23 cellular contexts compared by ENCODE assay signal in genomic region chr4:142376204-142376603, GRCh38.
DNase-seq lines count a peak whose midpoint lies in the region; ATAC-seq, FAIRE-seq and TF ChIP-seq lines count a peak whose summit lies in the region.
"Had no signal": no experiment of that assay in that cellular context is flagged by ENCODE, and none has a peak within 500 bp of the region (broad histone marks: within the 10 kb centered on the region; RNA-seq: fewer than 3 reads in every experiment).

No MANE protein-coding gene starts in this region.

- H3K9me3 Mint-ChIP-seq in activated CD4-positive, alpha-beta T cell treated with anti-CD3 and anti-CD28 coated beads for 36 hours (ENCODE audit: low read depth), result peaks cover under 1% of the 10 kb centered on the region
- peaks cover 0 to 1% (median 0%) of the 10 kb centered on the region in 7 donors for H3K9me3 Mint-ChIP-seq in CD4-positive, CD25-positive, alpha-beta regulatory T cell
- H3K9me3 Mint-ChIP-seq: CD14-positive monocyte; stimulated activated memory B cell treated with anti-CD40 and anti-IgM and Interleukin-4, amounts not matched to agents 10 μg/mL and 1 μg/mL and 100 μg/mL, for 72 hours had no signal

- H3K4me3 ChIP-seq in CD4-positive, CD25-positive, alpha-beta regulatory T cell (ENCODE audit: low read depth, low read length), result peak overlapping the region; percentile 73
- no peak overlapping the region for H3K4me3 ChIP-seq in bronchial epithelial cell (ENCODE audit: low read depth, low read length)
- H3K4me3 ChIP-seq: body of pancreas, left lung, right lobe of liver had no signal

- peaks cover 43% of the 10 kb centered on the region for H3K36me3 Mint-ChIP-seq in activated CD4-positive, alpha-beta T cell treated with anti-CD3 and anti-CD28 coated beads for 36 hours (ENCODE audit: low read depth)
- H3K36me3 Mint-ChIP-seq in CD4-positive, CD25-positive, alpha-beta regulatory T cell, result peaks cover under 1% of the 10 kb centered on the region
- H3K36me3 Mint-ChIP-seq in T-helper 17 cell (ENCODE audit: low read depth), result peaks cover 3% of the 10 kb centered on the region
- H3K36me3 Mint-ChIP-seq: CD14-positive monocyte; stimulated activated memory B cell treated with anti-CD40 and anti-IgM and Interleukin-4, amounts not matched to agents 10 μg/mL and 1 μg/mL and 100 μg/mL, for 72 hours had no signal

- H3K27me3 Mint-ChIP-seq in activated CD4-positive, alpha-beta T cell treated with anti-CD3 and anti-CD28 coated beads for 36 hours, result no peaks in the 10 kb centered on the region
- H3K27me3 Mint-ChIP-seq in CD4-positive, CD25-positive, alpha-beta regulatory T cell, result no peaks in the 10 kb centered on the region
- H3K27me3 Mint-ChIP-seq in T-helper 17 cell, result no peaks in the 10 kb centered on the region
- H3K27me3 Mint-ChIP-seq: progenitor cell of endocrine pancreas; stimulated activated memory B cell treated with anti-CD40 and anti-IgM and Interleukin-4, amounts not matched to agents 10 μg/mL and 1 μg/mL and 100 μg/mL, for 72 hours had no signal

- no peak for DNase-seq in activated CD4-positive, alpha-beta T cell treated with anti-CD3 and anti-CD28 coated beads for 36 hours
- DNase-seq in activated CD4-positive, alpha-beta T cell treated with anti-CD3 and anti-CD28 coated beads for 1 hour, result no peak
- DNase-seq in CD4-positive, CD25-positive, alpha-beta regulatory T cell, result no peak
- DNase-seq in T-helper 17 cell, result no peak
- no peak for DNase-seq in bronchial epithelial cell (ENCODE audit: low read depth)
- no peak for DNase-seq in stimulated activated CD4-positive, alpha-beta T cell treated with anti-CD3 and anti-CD28 coated beads, Interleukin-4, amount 100 ng/mL, for 24 hours
- DNase-seq in cerebellar cortex (ENCODE audit: low spot score), result no peak
- DNase-seq: 8988T; body of pancreas; left lung; NCI-H1436; NCI-H446 treated with DMSO at 0.1 percent for 48 hours; right lobe of liver; SK-N-SH; stimulated activated CD4-positive, alpha-beta T cell treated with anti-CD3 and anti-CD28 coated beads, Interleukin-12 subunit alpha, Interleukin-12 subunit beta, amount 100 ng/mL, for 4 hours; stimulated activated CD4-positive, alpha-beta T cell treated with anti-CD3 and anti-CD28 coated beads, Interleukin-4, amount 100 ng/mL, for 1 hour had no signal

- intact Hi-C loops in activated CD4-positive, alpha-beta T cell treated with anti-CD3 and anti-CD28 coated beads for 36 hours (cut with DNase I, micrococcal nuclease), result loop anchor here (2.0 to 10.0 kb wide), 3 partner anchors 17 to 809 kb away; partner anchors contain the start of gene USP38 (in 1 of the 2)

- FAIRE-seq in bronchial epithelial cell (lab: Jason Lieb, UNC), result peak; percentile 93
- FAIRE-seq: H1 had no signal

- POLR2A ChIA-PET in activated CD4-positive, alpha-beta T cell treated with anti-CD3 and anti-CD28 coated beads for 36 hours (lab: Charles Lee), result no interaction called here

- no peaks in the 10 kb centered on the region for H3K27me3 ChIP-seq in CD4-positive, CD25-positive, alpha-beta regulatory T cell (ENCODE audit: control insufficient read depth, insufficient read depth, low read length)
- no peaks in the 10 kb centered on the region for H3K27me3 ChIP-seq in bronchial epithelial cell (ENCODE audit: control insufficient read depth, insufficient read depth, low read length)
- H3K27me3 ChIP-seq: body of pancreas, left lung, neutrophil, right lobe of liver had no signal

- peak overlapping the region; percentile 93 for H3K27ac Mint-ChIP-seq in activated CD4-positive, alpha-beta T cell treated with anti-CD3 and anti-CD28 coated beads for 36 hours
- peak overlapping the region; percentile 43 to 71 (median 61) for H3K27ac Mint-ChIP-seq in CD4-positive, CD25-positive, alpha-beta regulatory T cell
- H3K27ac Mint-ChIP-seq in T-helper 17 cell, result peak overlapping the region; percentile 89
- H3K27ac Mint-ChIP-seq: CD14-positive monocyte; progenitor cell of endocrine pancreas; stimulated activated memory B cell treated with anti-CD40 and anti-IgM and Interleukin-4, amounts not matched to agents 10 μg/mL and 1 μg/mL and 100 μg/mL, for 72 hours had no signal

- H3K27ac ChIP-seq in CD4-positive, CD25-positive, alpha-beta regulatory T cell (ENCODE audit: insufficient read depth, low read length, poor library complexity, severe bottlenecking), result peak overlapping the region; percentile 36
- H3K27ac ChIP-seq: body of pancreas, KMS-11, left lung, neutrophil, right lobe of liver had no signal

- H3K4me1 Mint-ChIP-seq in activated CD4-positive, alpha-beta T cell treated with anti-CD3 and anti-CD28 coated beads for 36 hours, result peaks cover 89% of the 10 kb centered on the region
- peaks cover 59 to 92% (median 65%) of the 10 kb centered on the region in 4 donors for H3K4me1 Mint-ChIP-seq in CD4-positive, CD25-positive, alpha-beta regulatory T cell
- peaks cover 65% of the 10 kb centered on the region for H3K4me1 Mint-ChIP-seq in T-helper 17 cell
- H3K4me1 Mint-ChIP-seq: CD14-positive monocyte; stimulated activated memory B cell treated with anti-CD40 and anti-IgM and Interleukin-4, amounts not matched to agents 10 μg/mL and 1 μg/mL and 100 μg/mL, for 72 hours had no signal

- peak overlapping the region; percentile 73 for H3K4me3 Mint-ChIP-seq in activated CD4-positive, alpha-beta T cell treated with anti-CD3 and anti-CD28 coated beads for 36 hours
- peak overlapping the region; percentile 15 to 60 (median 26) for H3K4me3 Mint-ChIP-seq in CD4-positive, CD25-positive, alpha-beta regulatory T cell
- peak overlapping the region; percentile 41 for H3K4me3 Mint-ChIP-seq in T-helper 17 cell
- H3K4me3 Mint-ChIP-seq: CD14-positive monocyte; stimulated activated memory B cell treated with anti-CD40 and anti-IgM and Interleukin-4, amounts not matched to agents 10 μg/mL and 1 μg/mL and 100 μg/mL, for 72 hours had no signal

- H3K4me1 ChIP-seq in CD4-positive, CD25-positive, alpha-beta regulatory T cell (ENCODE audit: control insufficient read depth, insufficient read depth, low read length, poor library complexity, severe bottlenecking), result peaks cover 67% of the 10 kb centered on the region
- H3K4me1 ChIP-seq: left lung, right lobe of liver had no signal

- CTCF ChIA-PET in activated CD4-positive, alpha-beta T cell treated with anti-CD3 and anti-CD28 coated beads for 36 hours (lab: Charles Lee), result interaction anchor here (1.0 to 6.6 kb wide), 3 partner anchors 10 to 22 kb away, joined by 3 to 73 read pairs (median 14); no protein-coding TSS in a partner anchor

- TF ChIP-seq CTCF in bronchial epithelial cell (IDR thresholded peaks at IDR 0.05; ENCODE audit: insufficient read depth, low read length, severe bottlenecking), result no peak

- H3K9me3 ChIP-seq in CD4-positive, CD25-positive, alpha-beta regulatory T cell (ENCODE audit: control insufficient read depth in 2 of 2, low read length in 2 of 2), result no peaks in the 10 kb centered on the region
- no peaks in the 10 kb centered on the region for H3K9me3 ChIP-seq in T-helper 17 cell (ENCODE audit: control insufficient read depth, low read length, poor library complexity, severe bottlenecking)
- H3K9me3 ChIP-seq: body of pancreas, left lung, neutrophil, right lobe of liver, SK-N-SH had no signal

- H3K36me3 ChIP-seq in CD4-positive, CD25-positive, alpha-beta regulatory T cell (ENCODE audit: control insufficient read depth, insufficient read depth, low read length), result peaks cover 2% of the 10 kb centered on the region
- no peaks in the 10 kb centered on the region for H3K36me3 ChIP-seq in bronchial epithelial cell (ENCODE audit: control insufficient read depth, insufficient read depth, low read length)
- H3K36me3 ChIP-seq: left lung, neutrophil, right lobe of liver had no signal

- ATAC-seq in activated CD4-positive, alpha-beta T cell treated with anti-CD3 and anti-CD28 coated beads for 36 hours, result peak; percentile 24
- no peak for ATAC-seq in CD4-positive, CD25-positive, alpha-beta regulatory T cell (ENCODE audit: low read depth in 2 of 2)
- ATAC-seq in T-helper 17 cell, result no peak
- no peak for ATAC-seq in HG02973 (IDR thresholded peaks at IDR 0.05; ENCODE audit: unreplicated experiment)
- ATAC-seq: body of pancreas; left lung; right lobe of liver; stimulated activated memory B cell treated with anti-CD40 and anti-IgM and Interleukin-4, amounts not matched to agents 10 μg/mL and 1 μg/mL and 100 μg/mL, for 72 hours had no signal
